ENCODE assay signal across 8 cellular contexts in the genomic region with DNA sequence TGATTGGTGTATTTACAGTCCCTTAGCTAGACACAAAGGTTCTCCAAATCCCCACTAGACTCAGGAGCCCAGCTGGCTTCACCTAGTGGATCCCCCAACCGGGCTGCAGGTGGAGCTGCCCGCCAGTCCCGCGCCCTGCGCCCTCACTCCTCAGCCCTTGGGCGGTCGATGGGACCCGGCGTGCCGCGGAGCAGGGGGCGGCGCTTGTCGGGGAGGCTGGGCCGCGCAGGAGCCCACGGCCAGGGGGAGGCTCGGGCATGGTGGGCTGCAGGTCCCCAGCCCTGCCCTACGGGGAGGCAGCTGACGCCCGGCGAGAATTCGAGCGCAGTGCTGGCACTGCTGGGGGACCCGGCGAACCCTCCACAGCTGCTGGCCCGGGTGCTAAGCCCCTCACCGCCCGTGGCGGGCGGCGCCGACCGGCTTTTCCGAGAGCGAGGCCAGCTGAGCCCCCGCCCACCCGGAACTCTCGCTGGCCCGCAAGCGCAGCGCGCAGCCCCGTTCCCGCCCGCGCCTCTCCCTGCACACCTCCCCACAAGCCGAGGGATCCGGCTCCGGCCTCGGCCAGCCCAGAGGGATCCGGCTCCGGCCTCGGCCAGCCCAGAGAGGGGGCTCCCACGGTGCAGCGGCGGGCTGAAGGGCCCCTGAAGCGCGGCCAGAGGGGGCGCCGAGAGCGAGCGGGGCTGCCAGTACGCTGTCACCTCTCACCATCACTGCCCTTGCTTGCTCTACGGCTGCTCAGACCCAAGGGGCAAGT. TPM values are rescaled to one million over a fixed set of nuclear protein-coding genes. Genes with fewer than 3 reads are reported as not detected.
DNase-seq lines count a peak whose midpoint lies in the region; ATAC-seq and TF ChIP-seq lines count a peak whose summit lies in the region.

No MANE protein-coding gene starts in this region.

- intact Hi-C loops in naive thymus-derived CD4-positive, alpha-beta T cell (cut with micrococcal nuclease) = loop anchor here in 1 of 2 donors (5.0 kb wide), 1 partner anchor 42 kb away; a partner anchor contains a TSS

- peaks cover 43 to 62% (median 52%) of the 10 kb centered on the region in 5 donors for H3K27me3 Mint-ChIP-seq in naive thymus-derived CD4-positive, alpha-beta T cell
- peaks cover 71% of the 10 kb centered on the region for H3K27me3 Mint-ChIP-seq in stimulated activated memory B cell treated with anti-CD40 and anti-IgM and Interleukin-4, amounts not matched to agents 10 μg/mL and 1 μg/mL and 100 μg/mL, for 72 hours

- ATAC-seq in naive thymus-derived CD4-positive, alpha-beta T cell = peak; percentile 40
- no peak for ATAC-seq in GM18517 (IDR thresholded peaks at IDR 0.05; ENCODE audit: unreplicated experiment)
- ATAC-seq in stimulated activated memory B cell treated with anti-CD40 and anti-IgM and Interleukin-4, amounts not matched to agents 10 μg/mL and 1 μg/mL and 100 μg/mL, for 72 hours = no peak

- CTCF ChIA-PET in AG04449 (lab: Yijun Ruan, JAX) = interaction anchor here (1.3 to 2.9 kb wide), 2 partner anchors 23 to 60 kb away, joined by 4 to 11 read pairs; no protein-coding TSS in a partner anchor
- CTCF ChIA-PET in naive thymus-derived CD4-positive, alpha-beta T cell (lab: Charles Lee) = interaction anchor here (0.7 kb wide), 1 partner anchor 15 kb away, joined by 3 read pairs; no protein-coding TSS in a partner anchor

- H3K36me3 Mint-ChIP-seq in naive thymus-derived CD4-positive, alpha-beta T cell = peaks cover 0 to 4% (median 0%) of the 10 kb centered on the region in 5 donors
- H3K36me3 Mint-ChIP-seq in stimulated activated memory B cell treated with anti-CD40 and anti-IgM and Interleukin-4, amounts not matched to agents 10 μg/mL and 1 μg/mL and 100 μg/mL, for 72 hours = no peaks in the 10 kb centered on the region

- no peak overlapping the region for H3K27ac ChIP-seq in naive thymus-derived CD4-positive, alpha-beta T cell (ENCODE audit: low read depth, low read length)

- POLR2A ChIA-PET in AG04449 (lab: Yijun Ruan, JAX) = no interaction called here
- POLR2A ChIA-PET in naive thymus-derived CD4-positive, alpha-beta T cell (lab: Charles Lee) = no interaction called here

- peak overlapping the region; percentile 8 to 78 (median 64) for H3K4me3 Mint-ChIP-seq in naive thymus-derived CD4-positive, alpha-beta T cell
- no peak overlapping the region for H3K4me3 Mint-ChIP-seq in stimulated activated memory B cell treated with anti-CD40 and anti-IgM and Interleukin-4, amounts not matched to agents 10 μg/mL and 1 μg/mL and 100 μg/mL, for 72 hours

- no peaks in the 10 kb centered on the region for H3K9me3 ChIP-seq in naive thymus-derived CD4-positive, alpha-beta T cell (ENCODE audit: control insufficient read depth in 2 of 3, low read length in 3 of 3)

- no peaks in the 10 kb centered on the region for H3K27me3 ChIP-seq in naive thymus-derived CD4-positive, alpha-beta T cell (ENCODE audit: control insufficient read depth in 2 of 2, insufficient read depth in 2 of 2, low read length in 2 of 2)

- no peaks in the 10 kb centered on the region for H3K36me3 ChIP-seq in naive thymus-derived CD4-positive, alpha-beta T cell (ENCODE audit: control insufficient read depth in 2 of 3, insufficient read depth in 3 of 3, low read length in 3 of 3)

- H3K4me3 ChIP-seq in AG04449 (ENCODE audit: low read depth, low read length) = peak overlapping the region; percentile 29
- no peak overlapping the region for H3K4me3 ChIP-seq in naive thymus-derived CD4-positive, alpha-beta T cell (ENCODE audit: low read length)

- no peaks in the 10 kb centered on the region for H3K4me1 ChIP-seq in naive thymus-derived CD4-positive, alpha-beta T cell (ENCODE audit: control insufficient read depth in 2 of 2, insufficient read depth in 2 of 2, low read length in 2 of 2)

- H3K4me1 Mint-ChIP-seq in naive thymus-derived CD4-positive, alpha-beta T cell = peaks cover 0 to 15% (median 8%) of the 10 kb centered on the region in 7 donors
- H3K4me1 Mint-ChIP-seq in stimulated activated memory B cell treated with anti-CD40 and anti-IgM and Interleukin-4, amounts not matched to agents 10 μg/mL and 1 μg/mL and 100 μg/mL, for 72 hours = no peaks in the 10 kb centered on the region

- no peak for DNase-seq in AG04449 (ENCODE audit: low read depth, low spot score)
- peak; percentile 72 for DNase-seq in NCI-H146 (lab: John Stamatoyannopoulos, UW)
- DNase-seq in dermis blood vessel endothelial cell = peak; percentile 59
- DNase-seq in naive thymus-derived CD4-positive, alpha-beta T cell = peak in 2 of 9 donors; percentile 9 to 24
- DNase-seq in NCI-H2081 (lab: John Stamatoyannopoulos, UW) = no peak
- no peak for DNase-seq in mesenteric fat pad (ENCODE audit: low spot score)

- H3K9me3 Mint-ChIP-seq in naive thymus-derived CD4-positive, alpha-beta T cell = peaks cover 0 to 4% (median 0%) of the 10 kb centered on the region in 11 donors
- H3K9me3 Mint-ChIP-seq in stimulated activated memory B cell treated with anti-CD40 and anti-IgM and Interleukin-4, amounts not matched to agents 10 μg/mL and 1 μg/mL and 100 μg/mL, for 72 hours = no peaks in the 10 kb centered on the region

- no peak for TF ChIP-seq CTCF in AG04449 (IDR thresholded peaks at IDR 0.05; ENCODE audit: insufficient read depth, low read length, missing control alignments)

- H3K27ac Mint-ChIP-seq in naive thymus-derived CD4-positive, alpha-beta T cell = no peak overlapping the region
- no peak overlapping the region for H3K27ac Mint-ChIP-seq in stimulated activated memory B cell treated with anti-CD40 and anti-IgM and Interleukin-4, amounts not matched to agents 10 μg/mL and 1 μg/mL and 100 μg/mL, for 72 hours

RNA-seq across cellular contexts. Expression of a gene that starts 39.4 kb away (rescaled TPM):
- total RNA-seq in dermis blood vessel endothelial cell = 74.7 and 116 TPM in 2 replicates
- 1 to 10 TPM; 2.8 to 6.7 (median 4.4) TPM for total RNA-seq in naive thymus-derived CD4-positive, alpha-beta T cell
- polyA plus RNA-seq in naive thymus-derived CD4-positive, alpha-beta T cell = 1 to 10 TPM; 3.2 to 5.2 TPM
- total RNA-seq in mesenteric fat pad = 97.2 TPM

Comparison
In these comparisons a context has a peak if more than half of its experiments do, and no peak if none do; other contexts are left out.
1. DNase-seq: peak in NCI-H146 (single experiment) and dermis blood vessel endothelial cell (single experiment); none in AG04449 (single experiment), NCI-H2081 (0 of 2) and mesenteric fat pad (single experiment).